20 cellular contexts compared by ENCODE assay signal in genomic region chr18:68725341-68725740, GRCh38. TPM values are rescaled to one million over a fixed set of nuclear protein-coding genes. Genes with fewer than 3 reads are reported as not detected.
A peak's percentile ranks its signal among the peaks of the same experiment; 100 is the strongest.
DNase-seq lines count a peak whose midpoint lies in the region; ATAC-seq and TF ChIP-seq lines count a peak whose summit lies in the region.
"Had no signal": no experiment of that assay in that cellular context is flagged by ENCODE, and none has a peak within 500 bp of the region (broad histone marks: within the 10 kb centered on the region; RNA-seq: fewer than 3 reads in every experiment).

No MANE protein-coding gene starts in this region.

- no peak for TF ChIP-seq POLR2A in adrenal gland (IDR thresholded peaks at IDR 0.05)

- H4K91ac ChIP-seq in trophoblast cell (ENCODE audit: low read depth, low read length): no peak overlapping the region

- no peak overlapping the region for H4K12ac ChIP-seq in trophoblast cell (ENCODE audit: low read depth, low read length)

- no peak overlapping the region for H3K23ac ChIP-seq in trophoblast cell (ENCODE audit: low read length)

- no peak for ATAC-seq in HG03457 (IDR thresholded peaks at IDR 0.05; ENCODE audit: unreplicated experiment)
- ATAC-seq: HCT116, PC-3, SK-N-SH treated with all-trans-retinoic acid at 6 μM for 48 hours had no signal

- TF ChIP-seq CTCF in AG10803 (conservative IDR thresholded peaks at IDR 0.05; ENCODE audit: low read length): no peak
- TF ChIP-seq CTCF in choroid plexus epithelial cell (conservative IDR thresholded peaks at IDR 0.05; ENCODE audit: low read depth, low read length): no peak
- no peak for TF ChIP-seq CTCF in adrenal gland (IDR thresholded peaks at IDR 0.05)
- TF ChIP-seq CTCF in BE2C (IDR thresholded peaks at IDR 0.05; ENCODE audit: low read depth, low read length): no peak

- no peak overlapping the region for H4K8ac ChIP-seq in trophoblast cell (ENCODE audit: low read depth, low read length)

- H2BK120ac ChIP-seq in trophoblast cell (ENCODE audit: insufficient read depth, low read length, poor library complexity): no peak overlapping the region

- H3K27ac ChIP-seq in trophoblast cell (ENCODE audit: low read depth, low read length): no peak overlapping the region
- no peak overlapping the region for H3K27ac ChIP-seq in adrenal gland
- H3K27ac ChIP-seq: RWPE1 had no signal

- intact Hi-C loops in adrenal gland (cut with DNase I): no loop called here

- H3K4me3 ChIP-seq in AG10803 (ENCODE audit: low read length) (no peak overlapping the region), choroid plexus epithelial cell (ENCODE audit: low read depth, low read length) (no peak overlapping the region), trophoblast cell (ENCODE audit: low read depth, low read length) (no peak overlapping the region), adrenal gland (no peak overlapping the region), BE2C (ENCODE audit: low read depth, low read length) (no peak overlapping the region)

- peak overlapping the region; percentile 49 for H3K4me2 ChIP-seq in trophoblast cell (ENCODE audit: low read length)

- H2BK12ac ChIP-seq in trophoblast cell (ENCODE audit: low read length): no peak overlapping the region

- H3K9me3 ChIP-seq in trophoblast cell (ENCODE audit: insufficient read depth, low read depth, low read length) (no peaks in the 10 kb centered on the region), adrenal gland (replicated peaks in 1 of 3) (no peaks in the 10 kb centered on the region), BE2C (no peaks in the 10 kb centered on the region)

- WGBS in trophoblast cell (ENCODE audit: extremely low coverage, insufficient coverage, insufficient read length): no CpG with 5 or more reads among the region's 2 CpGs
- 73 to 81% (median 79%) methylated on average over 2 of the region's 2 CpGs for WGBS in adrenal gland, 4 donors

- no peak overlapping the region for H3K9ac ChIP-seq in trophoblast cell (ENCODE audit: low read length)

- H2BK5ac ChIP-seq in trophoblast cell (ENCODE audit: low read depth, low read length, poor library complexity): no peak overlapping the region

- H3K27me3 ChIP-seq in trophoblast cell (ENCODE audit: insufficient read depth, low read length): no peaks in the 10 kb centered on the region
- H3K27me3 ChIP-seq in adrenal gland: no peaks in the 10 kb centered on the region
- H3K27me3 ChIP-seq in BE2C: no peaks in the 10 kb centered on the region

- no peak overlapping the region for H3K14ac ChIP-seq in trophoblast cell (ENCODE audit: low read length)

- peaks cover 6 to 11% of the 10 kb centered on the region in 2 experiments for H3K4me1 ChIP-seq in trophoblast cell (ENCODE audit: control insufficient read depth in 1 of 2, insufficient read depth in 2 of 2, low read length in 2 of 2)
- H3K4me1 ChIP-seq in adrenal gland (replicated peaks in 1 of 2): no peaks in the 10 kb centered on the region
- H3K4me1 ChIP-seq in BE2C: no peaks in the 10 kb centered on the region

- DNase-seq in AG10803 (ENCODE audit: low read depth) (peak; percentile 39), M059J (ENCODE audit: low read depth) (peak; percentile 44), choroid plexus epithelial cell (ENCODE audit: low read depth) (peak; percentile 22), trophoblast cell (peak; percentile 27 to 68), adrenal gland (no peak), BE2C (no peak), NCI-H187 (lab: John Stamatoyannopoulos, UW) (no peak)
- DNase-seq: C1 segment of cervical spinal cord; CD8-positive, alpha-beta memory T cell; GOT3; KBM-7; NCI-H1417; NCI-H187 treated with DMSO at 0.1 percent for 48 hours; NCI-H2227 treated with DMSO at 0.1 percent for 48 hours; PC-3; SIG-M5 had no signal

- H3K79me1 ChIP-seq in trophoblast cell (ENCODE audit: low read length): no peaks in the 10 kb centered on the region

- H2AK5ac ChIP-seq in trophoblast cell (ENCODE audit: low read length): no peak overlapping the region

- H3K36me3 ChIP-seq in trophoblast cell (ENCODE audit: control insufficient read depth in 1 of 2, insufficient read depth in 2 of 2, low read length in 2 of 2) (no peaks in the 10 kb centered on the region), adrenal gland (replicated peaks in 1 of 2) (no peaks in the 10 kb centered on the region), BE2C (no peaks in the 10 kb centered on the region)

- H2AFZ ChIP-seq in trophoblast cell (ENCODE audit: insufficient read depth, low read length, poor library complexity): no peak overlapping the region

- H3K18ac ChIP-seq in trophoblast cell (ENCODE audit: low read length): no peak overlapping the region

- H3K79me2 ChIP-seq in trophoblast cell (ENCODE audit: control insufficient read depth, insufficient read depth, low read length, poor library complexity): no peaks in the 10 kb centered on the region

- H3K4ac ChIP-seq in trophoblast cell (ENCODE audit: low read depth, low read length): no peak overlapping the region

RNA-seq across cellular contexts. Expression of gene TMX3, which starts 10.4 kb away (rescaled TPM):
- total RNA-seq in M059J (2014; rRNA removed; shearing (Covaris generic)): 62.1 and 71.7 TPM in 2 replicates
- 28.5 and 29.7 TPM in 2 replicates for polyA plus RNA-seq in trophoblast cell (2013)
- total RNA-seq in adrenal gland: 10 to 100 TPM; 22.7 to 46.6 (median 30.1) TPM
- 10 to 100 TPM; 17.8 to 31.9 (median 19.8) TPM for polyA plus RNA-seq in adrenal gland
- 13.8 TPM for polyA plus RNA-seq in BE2C (2012; ENCODE audit: insufficient read depth, insufficient read length, low read depth)

Comparison
In these comparisons a context has a peak if more than half of its experiments do, and no peak if none do; other contexts are left out.
1. DNase-seq: peak in AG10803 (single experiment), M059J (single experiment), choroid plexus epithelial cell (single experiment) and trophoblast cell (2 of 2); none in adrenal gland (0 of 7), BE2C (single experiment) and NCI-H187 (0 of 2).